29 cellular contexts compared by ENCODE assay signal in the genomic region with DNA sequence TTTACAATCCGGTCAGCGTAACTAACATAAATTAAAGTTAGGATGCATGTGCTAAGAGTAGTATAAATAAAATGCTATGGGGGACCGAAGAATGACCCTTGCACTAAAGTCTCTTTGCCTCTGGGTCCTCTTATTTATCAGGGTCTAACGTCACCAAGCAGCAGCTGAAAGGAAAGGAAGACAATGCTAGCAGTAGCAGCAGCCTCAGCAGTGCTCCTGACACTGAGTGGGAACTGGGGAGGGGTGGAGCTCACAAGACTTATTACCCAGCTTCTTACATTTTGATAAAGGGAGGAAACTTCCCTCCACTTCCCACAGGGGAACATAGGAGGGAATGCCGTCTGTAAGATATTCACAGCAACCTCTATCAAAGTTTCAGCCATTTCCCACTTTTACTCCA.
DNase-seq lines count a peak whose midpoint lies in the region; ATAC-seq, FAIRE-seq and TF ChIP-seq lines count a peak whose summit lies in the region.
"Had no signal": no experiment of that assay in that cellular context is flagged by ENCODE, and none has a peak within 500 bp of the region (broad histone marks: within the 10 kb centered on the region; RNA-seq: fewer than 3 reads in every experiment).

No MANE protein-coding gene starts in this region.

- H3K4me3 Mint-ChIP-seq in Calu3 (ENCODE audit: low read depth, unreplicated experiment) = peak overlapping the region; percentile 45
- H3K4me3 Mint-ChIP-seq in chondrocyte (ENCODE audit: unreplicated experiment) = no peak overlapping the region
- H3K4me3 Mint-ChIP-seq in neural progenitor cell = no peak overlapping the region
- H3K4me3 Mint-ChIP-seq: B cell; CD8-positive, alpha-beta T cell had no signal

- H3K36me3 ChIP-seq in neural progenitor cell (no peaks in the 10 kb centered on the region), HepG2 (replicated peaks in 1 of 2; ENCODE audit: control insufficient read depth in 1 of 2, insufficient read depth in 2 of 2, low read length in 2 of 2) (no peaks in the 10 kb centered on the region)

- 11% methylated on average over 5 of the region's 5 CpGs for WGBS in HepG2 (ENCODE audit: low lambda C conversion rate)

- no peak for FAIRE-seq in HepG2 (lab: Jason Lieb, UNC)
- FAIRE-seq: GM12892, K562 had no signal

- H3K27ac ChIP-seq in neural progenitor cell (no peak overlapping the region), HepG2 (ENCODE audit: extremely low read length, insufficient read depth, low read length) (no peak overlapping the region)
- H3K27ac ChIP-seq: C4-2B, HL-60, RWPE1 had no signal

- BruUV-seq in Calu3 (replicated peaks; lab: Mats Ljungman, UMichigan) (no TSS peak), HepG2 (replicated peaks; lab: Mats Ljungman, UMichigan) (no TSS peak)

- TF ChIP-seq CTCF in Calu3 (IDR thresholded peaks at IDR 0.05; ENCODE audit: unreplicated experiment) = no peak
- TF ChIP-seq CTCF in chondrocyte (IDR thresholded peaks at IDR 0.05) = no peak
- no peak for TF ChIP-seq CTCF in neural progenitor cell (IDR thresholded peaks at IDR 0.05)
- TF ChIP-seq CTCF in HepG2 (CRISPR knock-in tag; IDR thresholded peaks at IDR 0.05) = no peak

- no peaks in the 10 kb centered on the region for H3K9me3 Mint-ChIP-seq in Calu3 (ENCODE audit: low read depth, unreplicated experiment)
- peaks cover 3% of the 10 kb centered on the region for H3K9me3 Mint-ChIP-seq in chondrocyte (ENCODE audit: low read depth)
- H3K9me3 Mint-ChIP-seq in neural progenitor cell = peaks cover 4% of the 10 kb centered on the region

- H2AFZ ChIP-seq in neural progenitor cell (replicated peaks) = no peak overlapping the region
- H2AFZ ChIP-seq in HepG2 (ENCODE audit: low read length) = no peak overlapping the region

- H3K9ac ChIP-seq in neural progenitor cell (no peak overlapping the region), HepG2 (ENCODE audit: insufficient read depth, low read depth, low read length) (no peak overlapping the region)

- H3K27me3 Mint-ChIP-seq in Calu3 (ENCODE audit: unreplicated experiment) = no peaks in the 10 kb centered on the region
- no peaks in the 10 kb centered on the region for H3K27me3 Mint-ChIP-seq in chondrocyte (ENCODE audit: low read depth)
- peaks cover 2% of the 10 kb centered on the region for H3K27me3 Mint-ChIP-seq in neural progenitor cell (ENCODE audit: insufficient read depth, low read depth)
- H3K27me3 Mint-ChIP-seq: B cell had no signal

- H3K4me3 ChIP-seq in neural progenitor cell (no peak overlapping the region), HepG2 (replicated peaks in 1 of 3; ENCODE audit: insufficient read depth in 1 of 3, low read depth in 2 of 3, low read length in 3 of 3) (no peak overlapping the region)
- H3K4me3 ChIP-seq: K562 had no signal

- no peaks in the 10 kb centered on the region for H3K27me3 ChIP-seq in neural progenitor cell
- H3K27me3 ChIP-seq in HepG2 (ENCODE audit: control insufficient read depth in 1 of 2, insufficient read depth in 2 of 2, low read length in 2 of 2) = no peaks in the 10 kb centered on the region

- H3K4me1 Mint-ChIP-seq in Calu3 (ENCODE audit: low read depth, unreplicated experiment) (peaks cover 85% of the 10 kb centered on the region), chondrocyte (ENCODE audit: low read depth) (peaks cover 24% of the 10 kb centered on the region), neural progenitor cell (peaks cover 14% of the 10 kb centered on the region)
- H3K4me1 Mint-ChIP-seq: B cell had no signal

- H3K79me2 ChIP-seq in neural progenitor cell (ENCODE audit: low read depth) (no peaks in the 10 kb centered on the region), HepG2 (ENCODE audit: insufficient read depth, low read length) (no peaks in the 10 kb centered on the region)

- intact Hi-C loops in Calu3 (cut with micrococcal nuclease; ENCODE audit: unreplicated experiment) = loop anchor here (2.0 to 5.0 kb wide), 2 partner anchors 37 to 227 kb away; no protein-coding TSS in a partner anchor
- intact Hi-C loops in HepG2 (cut with micrococcal nuclease; ENCODE audit: unreplicated experiment) = no loop called here

- TF ChIP-seq EP300 in HepG2 (IDR thresholded peaks at IDR 0.05; ENCODE audit: low read depth in 2 of 2, low read length in 2 of 2) (no peak), HepG2 (CRISPR knock-in tag; IDR thresholded peaks at IDR 0.05; ENCODE audit: borderline replicate concordance) (no peak)

- H3K27ac Mint-ChIP-seq in Calu3 (ENCODE audit: unreplicated experiment) (peak overlapping the region; percentile 80), chondrocyte (ENCODE audit: unreplicated experiment) (peak overlapping the region; percentile 30), neural progenitor cell (peak overlapping the region; percentile 29)
- H3K27ac Mint-ChIP-seq: B cell; CD8-positive, alpha-beta T cell had no signal

- CTCF ChIA-PET in Calu3 (lab: Charles Lee) = interaction anchor here (0.7 to 1.1 kb wide), 5 partner anchors 9 to 1050 kb away, joined by 3 to 5 read pairs (median 3); no protein-coding TSS in a partner anchor
- CTCF ChIA-PET in HepG2 (lab: Yijun Ruan, JAX; ENCODE audit: low intra/inter-chr PET ratio, low total read pairs) = no interaction called here

- H3K4me1 ChIP-seq in neural progenitor cell = no peaks in the 10 kb centered on the region
- no peaks in the 10 kb centered on the region for H3K4me1 ChIP-seq in HepG2 (ENCODE audit: insufficient read depth, low read length)
- H3K4me1 ChIP-seq: Caco-2 had no signal

- no peak for TF ChIP-seq RAD21 in HepG2 (CRISPR knock-in tag; IDR thresholded peaks at IDR 0.05)

- POLR2A ChIA-PET in HepG2 (lab: Yijun Ruan, JAX) = no interaction called here

- ATAC-seq in HepG2 = no peak
- ATAC-seq: CD8-positive, alpha-beta T cell; K562; Panc1 had no signal

- no peak for TF ChIP-seq POLR2A in HepG2 (IDR thresholded peaks at IDR 0.05; ENCODE audit: insufficient read depth in 1 of 2, low read depth in 2 of 2, low read length in 2 of 2)

- H3K9me3 ChIP-seq in neural progenitor cell (ENCODE audit: low read depth) (no peaks in the 10 kb centered on the region), HepG2 (ENCODE audit: low read length) (no peaks in the 10 kb centered on the region)
- H3K9me3 ChIP-seq: Caco-2 had no signal

- in situ Hi-C loops in HepG2 (cut with HindIII; ENCODE audit: extremely low pct_ligation_motif_present, low pct_unique_long_range_greater_than_20kb) = no loop called here

- H3K4me2 ChIP-seq in neural progenitor cell (no peak overlapping the region), HepG2 (ENCODE audit: low read depth, low read length) (no peak overlapping the region)

- H3F3A ChIP-seq in neural progenitor cell (ENCODE audit: low read depth) = no peaks in the 10 kb centered on the region

- H4K20me1 ChIP-seq in neural progenitor cell (ENCODE audit: low read depth) = no peaks in the 10 kb centered on the region
- no peaks in the 10 kb centered on the region for H4K20me1 ChIP-seq in HepG2 (ENCODE audit: insufficient read depth, low read length)

- no peak for DNase-seq in Calu3
- peak; percentile 27 for DNase-seq in M059J (ENCODE audit: low read depth)
- no peak for DNase-seq in chondrocyte (ENCODE audit: low spot score)
- DNase-seq in neural progenitor cell (ENCODE audit: low spot score) = no peak
- no peak for DNase-seq in globus pallidus (ENCODE audit: low spot score)
- no peak for DNase-seq in HepG2 (ENCODE audit: low spot score)
- DNase-seq in Ammon's horn (ENCODE audit: low spot score) = no peak
- DNase-seq: Caco-2; CD8-positive, alpha-beta T cell; DMS 273 treated with DMSO at 0.1 percent for 48 hours; DMS79; GF-D8; GOT3; HCEC 1CT; NCI-H1048; NCI-H1417 treated with DMSO at 0.1 percent for 48 hours; NCI-H1694 treated with DMSO at 0.1 percent for 48 hours; NCI-H2081; NCI-H2227 treated with DMSO at 0.1 percent for 48 hours; NCI-H510A; NCI-H69; SIG-M5 had no signal

- H3K36me3 Mint-ChIP-seq in Calu3 (ENCODE audit: insufficient read depth, unreplicated experiment) = peaks cover 7% of the 10 kb centered on the region
- peaks cover 2% of the 10 kb centered on the region for H3K36me3 Mint-ChIP-seq in chondrocyte (ENCODE audit: low read depth)
- no peaks in the 10 kb centered on the region for H3K36me3 Mint-ChIP-seq in neural progenitor cell
- H3K36me3 Mint-ChIP-seq: CD8-positive, alpha-beta T cell had no signal

TF ChIP-seq in HepG2, 621 proteins besides CTCF, POLR2A, EP300 and RAD21:
- TF ChIP-seq KLF15 (CRISPR knock-in tag; IDR thresholded peaks at IDR 0.05; ENCODE audit: borderline replicate concordance) (no peak), FOSL1 (CRISPR knock-in tag; IDR thresholded peaks at IDR 0.05; ENCODE audit: borderline replicate concordance) (no peak), U2AF1 (optimal IDR thresholded peaks at IDR 0.05; ENCODE audit: low read depth, low read length) (no peak), ZNF280B (CRISPR knock-in tag; IDR thresholded peaks at IDR 0.05; ENCODE audit: borderline replicate concordance) (no peak), MED1 (CRISPR knock-in tag; IDR thresholded peaks at IDR 0.05) (no peak), PHF8 (CRISPR knock-in tag; IDR thresholded peaks at IDR 0.05) (no peak), GABPB1 (CRISPR knock-in tag; IDR thresholded peaks at IDR 0.05) (no peak), CBX2 (IDR thresholded peaks at IDR 0.05; ENCODE audit: low read depth, low read length) (no peak), CBX2 (CRISPR knock-in tag; IDR thresholded peaks at IDR 0.05; ENCODE audit: low read depth) (no peak), KLF11 (CRISPR knock-in tag; IDR thresholded peaks at IDR 0.05) (no peak)
- TF ChIP-seq, protein P1, sequence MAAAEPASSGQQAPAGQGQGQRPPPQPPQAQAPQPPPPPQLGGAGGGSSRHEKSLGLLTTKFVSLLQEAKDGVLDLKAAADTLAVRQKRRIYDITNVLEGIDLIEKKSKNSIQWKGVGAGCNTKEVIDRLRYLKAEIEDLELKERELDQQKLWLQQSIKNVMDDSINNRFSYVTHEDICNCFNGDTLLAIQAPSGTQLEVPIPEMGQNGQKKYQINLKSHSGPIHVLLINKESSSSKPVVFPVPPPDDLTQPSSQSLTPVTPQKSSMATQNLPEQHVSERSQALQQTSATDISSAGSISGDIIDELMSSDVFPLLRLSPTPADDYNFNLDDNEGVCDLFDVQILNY (CRISPR knock-in tag; conservative IDR thresholded peaks at IDR 0.05) = no peak
TF ChIP-seq in HepG2: peak in this region for 0.

Comparison
In these comparisons a context has a peak if more than half of its experiments do, and no peak if none do; other contexts are left out.
1. H3K27ac Mint-ChIP-seq: peak in every context shown above with its lines; median percentile 80 in Calu3; 30 in chondrocyte; 29 in neural progenitor cell.